28 cellular contexts compared by ENCODE assay signal in the genomic region with DNA sequence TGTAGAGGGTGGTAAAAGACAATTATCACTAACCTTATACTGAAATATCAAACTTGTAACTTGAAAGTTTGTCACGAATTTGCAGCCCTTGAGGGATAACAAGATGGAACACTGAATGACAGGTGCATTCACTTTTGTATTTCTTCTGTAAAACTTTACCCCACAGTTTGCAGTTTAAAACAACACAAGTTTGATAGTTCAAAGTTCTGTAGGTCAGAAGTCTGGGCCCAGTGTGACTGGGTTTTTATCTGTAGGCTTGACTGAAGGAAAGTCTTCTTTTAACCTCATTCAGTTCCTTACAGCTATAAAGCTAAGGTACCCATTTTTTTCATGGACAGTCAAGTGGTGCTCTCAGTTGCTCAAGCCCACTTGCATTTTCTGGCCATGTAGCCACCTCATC.
"Had no signal": no experiment of that assay in that cellular context is flagged by ENCODE, and none has a peak within 500 bp of the region (broad histone marks: within the 10 kb centered on the region; RNA-seq: fewer than 3 reads in every experiment).

No MANE protein-coding gene starts in this region.

- H3K27ac ChIP-seq: colonic mucosa, coronary artery, dorsolateral prefrontal cortex, epithelial cell of prostate, esophagus muscularis mucosa, esophagus squamous epithelium, foreskin keratinocyte, gastrocnemius medialis, gastroesophageal sphincter, heart left ventricle, heart right ventricle had no signal

- DNase-seq: colonic mucosa; cortex of kidney; dermis blood vessel endothelial cell; dorsolateral prefrontal cortex; effector CD4-positive, alpha-beta T cell; effector CD8-positive, alpha-beta T cell; effector memory CD4-positive, alpha-beta T cell; effector memory CD8-positive, alpha-beta T cell; endodermal cell; erythroblast; esophagus squamous epithelium; foreskin fibroblast; foreskin keratinocyte; foreskin melanocyte; gastrocnemius medialis; glutamatergic neuron; head of caudate nucleus; heart left ventricle; heart right ventricle had no signal

- H3K4me1 ChIP-seq: colonic mucosa, esophagus muscularis mucosa, esophagus squamous epithelium, foreskin keratinocyte, gastrocnemius medialis, gastroesophageal sphincter, heart left ventricle, heart right ventricle had no signal

- H3K36me3 ChIP-seq: colonic mucosa, esophagus muscularis mucosa, esophagus squamous epithelium, gastrocnemius medialis, gastroesophageal sphincter, heart left ventricle, heart right ventricle had no signal

- H3K4me3 ChIP-seq: colonic mucosa, coronary artery, dorsolateral prefrontal cortex, esophagus muscularis mucosa, esophagus squamous epithelium, gastrocnemius medialis, gastroesophageal sphincter, heart left ventricle, heart right ventricle had no signal

- FAIRE-seq: colon, endometrium, endothelial cell of umbilical vein, frontal cortex had no signal

- H3K9me3 ChIP-seq: colonic mucosa, esophagus muscularis mucosa, esophagus squamous epithelium, gastrocnemius medialis, gastroesophageal sphincter, heart left ventricle, heart right ventricle had no signal

- H3K27me3 ChIP-seq: colonic mucosa, dorsolateral prefrontal cortex, esophagus muscularis mucosa, esophagus squamous epithelium, foreskin keratinocyte, gastrocnemius medialis, gastroesophageal sphincter, heart left ventricle, heart right ventricle had no signal

- ATAC-seq: effector memory CD8-positive, alpha-beta T cell; esophagus mucosa; foreskin keratinocyte; gastrocnemius medialis; gastroesophageal sphincter; heart left ventricle; heart right ventricle had no signal
